Comparison of ENCODE assay signal across 8 cellular contexts in genomic region chr1:43974443-43975248, GRCh38. TPM values are rescaled to one million over a fixed set of nuclear protein-coding genes. Genes with fewer than 3 reads are reported as not detected.
DNase-seq lines count a peak whose midpoint lies in the region; ATAC-seq and TF ChIP-seq lines count a peak whose summit lies in the region.

Gene ATP6V0B, plus strand, starts transcription at chr1:43974960. Its CDS starts 81 bp downstream, at chr1:43975041.

- peak within 1 kb of the TSS; percentile 91 to 100 (median 96) for H3K4me3 ChIP-seq in BLaER1 treated with 17β-estradiol and CSF1 and Interleukin-3, amounts not matched to agents 10 nM and 100 nM
- peak within 1 kb of the TSS; percentile 82 for H3K4me3 ChIP-seq in colonic mucosa

- peak within 1 kb of the TSS; percentile 89 to 100 (median 98) for H3K4me2 ChIP-seq in BLaER1 treated with 17β-estradiol and CSF1 and Interleukin-3, amounts not matched to agents 10 nM and 100 nM

- H3K27ac Mint-ChIP-seq in activated CD4-positive, alpha-beta T cell treated with anti-CD3 and anti-CD28 coated beads, Interleukin-2, amount 10 ng/mL, durations not matched to agents 24 days and 14 days, result peak within 1 kb of the TSS; percentile 86

- peak within 1 kb of the TSS; percentile 90 to 100 (median 99) for H3K27ac ChIP-seq in BLaER1 treated with 17β-estradiol and CSF1 and Interleukin-3, amounts not matched to agents 10 nM and 100 nM
- H3K27ac ChIP-seq in colonic mucosa, result peak within 1 kb of the TSS; percentile 78

- intact Hi-C loops in activated CD4-positive, alpha-beta T cell treated with anti-CD3 and anti-CD28 coated beads, Interleukin-2, amount 10 ng/mL, durations not matched to agents 24 days and 14 days (cut with micrococcal nuclease), result loop anchor here (1.0 to 10.0 kb wide), 5 partner anchors 17 to 610 kb away; partner anchors contain the start of genes CCDC24, ELOVL1, IPO13 and SLC6A9
- intact Hi-C loops in colonic mucosa (cut with DNase I), result no loop called here
- intact Hi-C loops in left colon (cut with DNase I, micrococcal nuclease), result no loop called here

- peaks cover 36 to 59% (median 50%) of the 10 kb centered on the region in 11 experiments for H3K36me3 ChIP-seq in BLaER1 treated with 17β-estradiol and CSF1 and Interleukin-3, amounts not matched to agents 10 nM and 100 nM
- H3K36me3 ChIP-seq in colonic mucosa, result no peaks in the 10 kb centered on the region

- H3K9me3 ChIP-seq in BLaER1 treated with 17β-estradiol and CSF1 and Interleukin-3, amounts not matched to agents 10 nM and 100 nM (replicated peaks in 1 of 11), result no peaks in the 10 kb centered on the region
- no peaks in the 10 kb centered on the region for H3K9me3 ChIP-seq in colonic mucosa

- H3K36me3 Mint-ChIP-seq in activated CD4-positive, alpha-beta T cell treated with anti-CD3 and anti-CD28 coated beads, Interleukin-2, amount 10 ng/mL, durations not matched to agents 24 days and 14 days (ENCODE audit: low read depth), result peaks cover 51% of the 10 kb centered on the region

- no peaks in the 10 kb centered on the region for H3K27me3 ChIP-seq in BLaER1 treated with 17β-estradiol and CSF1 and Interleukin-3, amounts not matched to agents 10 nM and 100 nM
- H3K27me3 ChIP-seq in colonic mucosa, result no peaks in the 10 kb centered on the region

- H3K9ac ChIP-seq in BLaER1 treated with 17β-estradiol and CSF1 and Interleukin-3, amounts not matched to agents 10 nM and 100 nM, result peak within 1 kb of the TSS; percentile 94 to 100 (median 99)
- H3K9ac ChIP-seq in colonic mucosa (ENCODE audit: low read depth in 2 of 2, low read length in 2 of 2), result peak within 1 kb of the TSS; percentile 91 to 97

- H4K20me1 ChIP-seq in BLaER1 treated with 17β-estradiol and CSF1 and Interleukin-3, amounts not matched to agents 10 nM and 100 nM, result peaks cover 34 to 64% (median 37%) of the 10 kb centered on the region in 11 experiments

- H3K9me3 Mint-ChIP-seq in activated CD4-positive, alpha-beta T cell treated with anti-CD3 and anti-CD28 coated beads, Interleukin-2, amount 10 ng/mL, durations not matched to agents 24 days and 14 days, result no peaks in the 10 kb centered on the region

- no peaks in the 10 kb centered on the region for H3K27me3 Mint-ChIP-seq in activated CD4-positive, alpha-beta T cell treated with anti-CD3 and anti-CD28 coated beads, Interleukin-2, amount 10 ng/mL, durations not matched to agents 24 days and 14 days

- peaks cover 49% of the 10 kb centered on the region for H3K4me1 Mint-ChIP-seq in activated CD4-positive, alpha-beta T cell treated with anti-CD3 and anti-CD28 coated beads, Interleukin-2, amount 10 ng/mL, durations not matched to agents 24 days and 14 days

- peaks cover 50 to 60% (median 56%) of the 10 kb centered on the region in 10 experiments for H3K4me1 ChIP-seq in BLaER1 treated with 17β-estradiol and CSF1 and Interleukin-3, amounts not matched to agents 10 nM and 100 nM
- H3K4me1 ChIP-seq in colonic mucosa, result peaks cover 23% of the 10 kb centered on the region

- ATAC-seq in GM19328 (IDR thresholded peaks at IDR 0.05; ENCODE audit: unreplicated experiment), result peak; percentile 56
- peak; percentile 35 for ATAC-seq in HG03469 (IDR thresholded peaks at IDR 0.05; ENCODE audit: unreplicated experiment)
- peak; percentile 80 for ATAC-seq in left colon

- no peak for TF ChIP-seq CTCF in colonic mucosa (IDR thresholded peaks at IDR 0.05)

- peak within 1 kb of the TSS; percentile 91 for H3K4me3 Mint-ChIP-seq in activated CD4-positive, alpha-beta T cell treated with anti-CD3 and anti-CD28 coated beads, Interleukin-2, amount 10 ng/mL, durations not matched to agents 24 days and 14 days

- DNase-seq in NCI-H526 treated with DMSO at 0.1 percent for 48 hours (lab: John Stamatoyannopoulos, UW) (peak; percentile 97), colonic mucosa (peak; percentile 98), left colon (peak; percentile 96 to 99)
- peak; percentile 99 for DNase-seq in activated CD4-positive, alpha-beta T cell treated with anti-CD3 and anti-CD28 coated beads, Interleukin-2, amount 10 ng/mL, durations not matched to agents 24 days and 14 days
- peak; percentile 91 to 96 for DNase-seq in stimulated activated CD4-positive, alpha-beta T cell treated with anti-CD3 and anti-CD28 coated beads, Interleukin-1b, Interleukin-23, amount 100 ng/mL, for 4 hours (ENCODE audit: low read depth in 2 of 2)

RNA-seq across cellular contexts. Expression of gene ATP6V0B, which starts in this region (rescaled TPM):
- 181 and 182 TPM in 2 replicates for total RNA-seq in activated CD4-positive, alpha-beta T cell treated with anti-CD3 and anti-CD28 coated beads, Interleukin-2, amount 10 ng/mL, durations not matched to agents 24 days and 14 days
- total RNA-seq in colonic mucosa, result 100 to 1,000 TPM; 183 to 270 TPM
- 100 to 1,000 TPM; 166 to 182 TPM for total RNA-seq in left colon

Comparison
In these comparisons a context has a peak if more than half of its experiments do, and no peak if none do; other contexts are left out.
1. Peak in every context shown above with its lines: DNase-seq, ATAC-seq, H3K4me3 ChIP-seq and H3K27ac ChIP-seq.